In genomic region chr7:7424151-7424873, GRCh38 we compare ENCODE assay signal across 8 cellular contexts.
A peak's percentile ranks its signal among the peaks of the same experiment; 100 is the strongest.
DNase-seq lines count a peak whose midpoint lies in the region; ATAC-seq and TF ChIP-seq lines count a peak whose summit lies in the region.

No MANE protein-coding gene starts in this region.

- no peaks in the 10 kb centered on the region for H3K27me3 ChIP-seq in mucosa of stomach (ENCODE audit: control insufficient read depth, insufficient read depth, low read length)

- no peaks in the 10 kb centered on the region for H3K27me3 Mint-ChIP-seq in stimulated activated naive CD8-positive, alpha-beta T cell treated with anti-CD3 and anti-CD28 coated beads, Interleukin-15, amount 100 ng/mL, for 72 hours

- peak; percentile 77 for ATAC-seq in GM19455 (IDR thresholded peaks at IDR 0.05; ENCODE audit: unreplicated experiment)
- ATAC-seq in HG03565 (IDR thresholded peaks at IDR 0.05; ENCODE audit: unreplicated experiment): peak; percentile 70
- peak; percentile 95 for ATAC-seq in stimulated activated naive CD8-positive, alpha-beta T cell treated with anti-CD3 and anti-CD28 coated beads, Interleukin-15, amount 100 ng/mL, for 72 hours

- peak; percentile 29 for DNase-seq in CMK (ENCODE audit: low read depth)
- peak; percentile 26 for DNase-seq in NCI-H526 treated with DMSO at 0.1 percent for 48 hours (lab: John Stamatoyannopoulos, UW)
- DNase-seq in activated CD8-positive, alpha-beta memory T cell treated with anti-CD3 and anti-CD28 coated beads for 1 hour (ENCODE audit: extremely low read depth in 1 of 2, low read depth in 1 of 2): peak; percentile 1 to 11
- DNase-seq in epithelial cell of proximal tubule (ENCODE audit: low read depth): no peak
- peak; percentile 40 to 50 for DNase-seq in stimulated activated naive CD8-positive, alpha-beta T cell treated with anti-CD3 and anti-CD28 coated beads, Interleukin-15, amount 100 ng/mL, for 72 hours

- H3K4me3 ChIP-seq in epithelial cell of proximal tubule (ENCODE audit: low read depth, low read length) (peak overlapping the region; percentile 54), mucosa of stomach (ENCODE audit: low read length) (no peak overlapping the region)

- H3K36me3 ChIP-seq in mucosa of stomach (ENCODE audit: control insufficient read depth, insufficient read depth, low read length): no peaks in the 10 kb centered on the region

- H3K27ac Mint-ChIP-seq in stimulated activated naive CD8-positive, alpha-beta T cell treated with anti-CD3 and anti-CD28 coated beads, Interleukin-15, amount 100 ng/mL, for 72 hours: peak overlapping the region in 1 of 2 donors; percentile 46

- no peaks in the 10 kb centered on the region for H3K9me3 Mint-ChIP-seq in stimulated activated naive CD8-positive, alpha-beta T cell treated with anti-CD3 and anti-CD28 coated beads, Interleukin-15, amount 100 ng/mL, for 72 hours

- no peaks in the 10 kb centered on the region for H3K9me3 ChIP-seq in mucosa of stomach (ENCODE audit: control insufficient read depth, low read length)

- H3K4me3 Mint-ChIP-seq in stimulated activated naive CD8-positive, alpha-beta T cell treated with anti-CD3 and anti-CD28 coated beads, Interleukin-15, amount 100 ng/mL, for 72 hours: peak overlapping the region; percentile 53 to 66

- H3K4me1 Mint-ChIP-seq in stimulated activated naive CD8-positive, alpha-beta T cell treated with anti-CD3 and anti-CD28 coated beads, Interleukin-15, amount 100 ng/mL, for 72 hours: no peaks in the 10 kb centered on the region

- peaks cover 13% of the 10 kb centered on the region for H3K4me1 ChIP-seq in mucosa of stomach (ENCODE audit: control insufficient read depth, insufficient read depth, low read length)

- H3K9ac ChIP-seq in mucosa of stomach (ENCODE audit: low read length): peak overlapping the region; percentile 30

- peak; percentile 97 for TF ChIP-seq CTCF in epithelial cell of proximal tubule (conservative IDR thresholded peaks at IDR 0.05; ENCODE audit: low read depth, low read length)
